ENCODE assay signal across 8 cellular contexts in genomic region chr14:34629344-34629656, GRCh38. TPM values are rescaled to one million over a fixed set of nuclear protein-coding genes. Genes with fewer than 3 reads are reported as not detected.
DNase-seq lines count a peak whose midpoint lies in the region; ATAC-seq and TF ChIP-seq lines count a peak whose summit lies in the region.

No MANE protein-coding gene starts in this region.

- peaks cover 29% of the 10 kb centered on the region for H3K4me1 Mint-ChIP-seq in activated CD8-positive, alpha-beta T cell treated with anti-CD3 and anti-CD28 coated beads, Interleukin-2, amount 10 ng/mL, durations not matched to agents 7 days and 5 days (ENCODE audit: low read depth)
- H3K4me1 Mint-ChIP-seq in immature natural killer cell: peaks cover 29 to 43% of the 10 kb centered on the region in 2 donors

- ATAC-seq in HG02610 (IDR thresholded peaks at IDR 0.05; ENCODE audit: unreplicated experiment): peak; percentile 18
- ATAC-seq in activated CD8-positive, alpha-beta T cell treated with anti-CD3 and anti-CD28 coated beads, Interleukin-2, amount 10 ng/mL, durations not matched to agents 7 days and 5 days: no peak

- no peaks in the 10 kb centered on the region for H3K9me3 Mint-ChIP-seq in activated CD8-positive, alpha-beta T cell treated with anti-CD3 and anti-CD28 coated beads, Interleukin-2, amount 10 ng/mL, durations not matched to agents 7 days and 5 days (ENCODE audit: insufficient read depth)
- H3K9me3 Mint-ChIP-seq in immature natural killer cell: no peaks in the 10 kb centered on the region

- DNase-seq in activated CD8-positive, alpha-beta T cell treated with anti-CD3 and anti-CD28 coated beads, Interleukin-2, amount 10 ng/mL, durations not matched to agents 7 days and 5 days: no peak
- DNase-seq in immature natural killer cell (no peak), EL (no peak), ACHN (no peak)
- DNase-seq in central memory CD4-positive, alpha-beta T cell: no peak

- POLR2A ChIA-PET in activated CD8-positive, alpha-beta T cell treated with anti-CD3 and anti-CD28 coated beads, Interleukin-2, amount 10 ng/mL, durations not matched to agents 7 days and 5 days (lab: Charles Lee): interaction anchor here (1.1 kb wide), 1 partner anchor 85 kb away, joined by 4 read pairs; the partner anchor contains the start of gene CFL2

- CTCF ChIA-PET in activated CD8-positive, alpha-beta T cell treated with anti-CD3 and anti-CD28 coated beads, Interleukin-2, amount 10 ng/mL, durations not matched to agents 7 days and 5 days (lab: Charles Lee): no interaction called here

- peak overlapping the region; percentile 97 for H3K27ac Mint-ChIP-seq in activated CD8-positive, alpha-beta T cell treated with anti-CD3 and anti-CD28 coated beads, Interleukin-2, amount 10 ng/mL, durations not matched to agents 7 days and 5 days
- peak overlapping the region; percentile 84 to 98 (median 96) for H3K27ac Mint-ChIP-seq in immature natural killer cell

- H3K36me3 Mint-ChIP-seq in activated CD8-positive, alpha-beta T cell treated with anti-CD3 and anti-CD28 coated beads, Interleukin-2, amount 10 ng/mL, durations not matched to agents 7 days and 5 days (ENCODE audit: low read depth): peaks cover 18% of the 10 kb centered on the region
- H3K36me3 Mint-ChIP-seq in immature natural killer cell: no peaks in the 10 kb centered on the region

- no peak for TF ChIP-seq CTCF in C4-2B (conservative IDR thresholded peaks at IDR 0.05)

- H3K4me3 Mint-ChIP-seq in activated CD8-positive, alpha-beta T cell treated with anti-CD3 and anti-CD28 coated beads, Interleukin-2, amount 10 ng/mL, durations not matched to agents 7 days and 5 days: peak overlapping the region; percentile 99
- peak overlapping the region; percentile 92 to 97 (median 97) for H3K4me3 Mint-ChIP-seq in immature natural killer cell

- H3K27me3 Mint-ChIP-seq in activated CD8-positive, alpha-beta T cell treated with anti-CD3 and anti-CD28 coated beads, Interleukin-2, amount 10 ng/mL, durations not matched to agents 7 days and 5 days (ENCODE audit: low read depth): peaks cover 12% of the 10 kb centered on the region
- peaks cover 0 to 9% (median 4%) of the 10 kb centered on the region in 3 donors for H3K27me3 Mint-ChIP-seq in immature natural killer cell (ENCODE audit: low read depth in 3 of 3)

- in situ Hi-C loops in ACHN (cut with HindIII; ENCODE audit: low pct_ligation_motif_present, low pct_unique_long_range_greater_than_20kb, low sequenced_read_pairs): no loop called here

- H3K27ac ChIP-seq in C4-2B (peak overlapping the region; percentile 81), temporal lobe (ENCODE audit: low read depth, low read length) (peak overlapping the region; percentile 89)

RNA-seq across cellular contexts. Expression of gene SNX6, which starts 0.6 kb away (rescaled TPM):
- 10 to 100 TPM; 83.3 to 84.3 TPM for total RNA-seq in activated CD8-positive, alpha-beta T cell treated with anti-CD3 and anti-CD28 coated beads, Interleukin-2, amount 10 ng/mL, durations not matched to agents 7 days and 5 days
- 100 to 1,000 TPM; 141 to 174 (median 149) TPM for polyA plus RNA-seq in immature natural killer cell
- 68.1 TPM for total RNA-seq in temporal lobe
